Comparison of ENCODE assay signal across 8 cellular contexts in the genomic region with DNA sequence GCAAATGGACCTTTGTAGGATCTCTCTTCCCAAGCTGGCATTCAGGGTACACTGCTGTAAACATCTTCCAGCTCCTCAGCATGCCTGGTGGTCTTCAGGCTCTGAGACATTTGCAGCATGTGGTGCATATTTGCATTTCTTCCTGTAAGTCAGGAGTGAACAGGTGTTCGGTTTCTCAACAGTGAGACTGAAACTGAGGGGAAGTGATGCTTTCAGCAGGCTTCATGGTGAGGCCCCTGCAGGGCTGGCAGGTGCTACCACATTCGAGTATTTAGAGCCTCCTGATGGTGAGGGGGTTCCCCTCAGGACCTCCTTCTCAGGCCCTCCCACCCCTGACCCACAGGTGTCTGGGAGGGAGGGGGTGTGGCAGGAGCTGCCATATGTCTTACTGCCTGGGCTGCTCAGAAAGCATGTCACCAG. TPM values are rescaled to one million over a fixed set of nuclear protein-coding genes. Genes with fewer than 3 reads are reported as not detected.
DNase-seq lines count a peak whose midpoint lies in the region; ATAC-seq and TF ChIP-seq lines count a peak whose summit lies in the region.

No MANE protein-coding gene starts in this region.

- no peaks in the 10 kb centered on the region for H3K9me3 Mint-ChIP-seq in activated CD4-positive, alpha-beta memory T cell treated with anti-CD3 and anti-CD28 coated beads for 36 hours

- H3K27me3 Mint-ChIP-seq in activated CD4-positive, alpha-beta memory T cell treated with anti-CD3 and anti-CD28 coated beads for 36 hours, result no peaks in the 10 kb centered on the region

- no peaks in the 10 kb centered on the region for H3K9me2 ChIP-seq in PC-9 (ENCODE audit: insufficient read depth)

- H3K4me3 Mint-ChIP-seq in activated CD4-positive, alpha-beta memory T cell treated with anti-CD3 and anti-CD28 coated beads for 36 hours, result no peak overlapping the region

- H3K27ac Mint-ChIP-seq in activated CD4-positive, alpha-beta memory T cell treated with anti-CD3 and anti-CD28 coated beads for 36 hours, result no peak overlapping the region

- BruUV-seq in PC-9 (replicated peaks; lab: Mats Ljungman, UMichigan), result no TSS peak

- no peaks in the 10 kb centered on the region for H3K4me1 ChIP-seq in PC-9 (replicated peaks; ENCODE audit: insufficient read depth)

- H3K36me3 Mint-ChIP-seq in activated CD4-positive, alpha-beta memory T cell treated with anti-CD3 and anti-CD28 coated beads for 36 hours, result peaks cover 26% of the 10 kb centered on the region

- H3K4me3 ChIP-seq in GM08714 (ENCODE audit: low read length), result peak overlapping the region; percentile 26; the same call in 1 of the 2 replicates
- no peak overlapping the region for H3K4me3 ChIP-seq in PC-9

- no peaks in the 10 kb centered on the region for H3K27me3 ChIP-seq in PC-9 (ENCODE audit: insufficient read depth, low read depth)

- H3F3A ChIP-seq in PC-9 (ENCODE audit: insufficient read depth, low read depth), result 0 out of 2 replicates have a peak, but pooled peaks cover 6% of the 10 kb centered on the region

- H2AFZ ChIP-seq in PC-9, result no peak overlapping the region

- no peak for TF ChIP-seq CTCF in PC-9 (conservative IDR thresholded peaks at IDR 0.05)

- CTCF ChIA-PET in activated CD4-positive, alpha-beta memory T cell treated with anti-CD3 and anti-CD28 coated beads for 36 hours (lab: Charles Lee), result interaction anchor here (1.3 to 1.6 kb wide), 2 partner anchors 10 to 233 kb away, joined by 3 to 4 read pairs; no protein-coding TSS in a partner anchor
- CTCF ChIA-PET in PC-9 (lab: Charles Lee), result no interaction called here

- no peaks in the 10 kb centered on the region for H3K9me3 ChIP-seq in PC-9 (ENCODE audit: insufficient read depth, low read depth)

- H3K4me1 Mint-ChIP-seq in activated CD4-positive, alpha-beta memory T cell treated with anti-CD3 and anti-CD28 coated beads for 36 hours (ENCODE audit: low read depth), result peaks cover 12% of the 10 kb centered on the region

- ATAC-seq in GM19397 (IDR thresholded peaks at IDR 0.05; ENCODE audit: unreplicated experiment) (peak; percentile 90), HG03139 (IDR thresholded peaks at IDR 0.05; ENCODE audit: unreplicated experiment) (peak; percentile 92)

- no peak overlapping the region for H3K27ac ChIP-seq in PC-9

- intact Hi-C loops in activated CD4-positive, alpha-beta memory T cell treated with anti-CD3 and anti-CD28 coated beads for 36 hours (cut with micrococcal nuclease), result no loop called here
- intact Hi-C loops in PC-9 (cut with micrococcal nuclease; ENCODE audit: unreplicated experiment), result no loop called here

- H3K36me3 ChIP-seq in PC-9 (ENCODE audit: low read depth), result 0 out of 2 replicates have a peak, but pooled peaks cover 9% of the 10 kb centered on the region

- peak; percentile 15 for DNase-seq in activated CD4-positive, alpha-beta memory T cell treated with anti-CD3 and anti-CD28 coated beads for 36 hours
- DNase-seq in PC-9 (no peak), AML-193 (lab: John Stamatoyannopoulos, UW) (no peak)
- no peak for DNase-seq in stimulated activated CD4-positive, alpha-beta T cell treated with anti-CD3 and anti-CD28 coated beads, Interleukin-15, amount 100 ng/mL, for 24 hours
- no peak for DNase-seq in effector CD4-positive, alpha-beta T cell

- no peaks in the 10 kb centered on the region for H4K20me1 ChIP-seq in PC-9 (ENCODE audit: insufficient read depth)

- POLR2A ChIA-PET in activated CD4-positive, alpha-beta memory T cell treated with anti-CD3 and anti-CD28 coated beads for 36 hours (lab: Charles Lee), result no interaction called here
- POLR2A ChIA-PET in PC-9 (lab: Charles Lee; ENCODE audit: unreplicated experiment), result interaction anchor here (0.6 kb wide), 1 partner anchor 1198 kb away, joined by 5 read pairs; no protein-coding TSS in a partner anchor

- H3K79me2 ChIP-seq in PC-9 (ENCODE audit: low read depth), result 0 out of 2 replicates have a peak, but pooled peaks cover 4% of the 10 kb centered on the region

- H3K4me2 ChIP-seq in PC-9, result no peak overlapping the region

RNA-seq across cellular contexts. Expression of gene MYBL2, which starts 15.1 kb away (rescaled TPM):
- total RNA-seq in activated CD4-positive, alpha-beta memory T cell treated with anti-CD3 and anti-CD28 coated beads for 36 hours, result 10 to 100 TPM; 80.3 to 81.3 TPM
- 124 and 152 TPM in 2 replicates for total RNA-seq in PC-9 (2021)

RNA-seq across cellular contexts. Expression of gene GTSF1L, which starts 44.8 kb away (rescaled TPM):
- total RNA-seq in activated CD4-positive, alpha-beta memory T cell treated with anti-CD3 and anti-CD28 coated beads for 36 hours, result not detected
- total RNA-seq in PC-9 (2021), result not detected in 2 replicates
